9 cellular contexts compared by ENCODE assay signal in genomic region chr6:33772114-33772830, GRCh38. TPM values are rescaled to one million over a fixed set of nuclear protein-coding genes. Genes with fewer than 3 reads are reported as not detected.
DNase-seq lines count a peak whose midpoint lies in the region; ATAC-seq and TF ChIP-seq lines count a peak whose summit lies in the region.
"Had no signal": no experiment of that assay in that cellular context is flagged by ENCODE, and none has a peak within 500 bp of the region (broad histone marks: within the 10 kb centered on the region; RNA-seq: fewer than 3 reads in every experiment).

No MANE protein-coding gene starts in this region.

- TF ChIP-seq POLR2A in Peyer's patch (IDR thresholded peaks at IDR 0.05) (no peak), esophagus muscularis mucosa (IDR thresholded peaks at IDR 0.05; ENCODE audit: low read depth) (no peak), ovary (IDR thresholded peaks at IDR 0.05) (no peak)

- TF ChIP-seq CTCF in CD14-positive monocyte (IDR thresholded peaks at IDR 0.05) (no peak), Peyer's patch (IDR thresholded peaks at IDR 0.05) (no peak), esophagus muscularis mucosa (IDR thresholded peaks at IDR 0.05) (no peak), ovary (IDR thresholded peaks at IDR 0.05) (no peak)

- peaks cover 9% of the 10 kb centered on the region for H3K4me1 Mint-ChIP-seq in CD14-positive monocyte

- H3K9me3 Mint-ChIP-seq in CD14-positive monocyte, result no peaks in the 10 kb centered on the region

- peaks cover 0 to 52% (median 3%) of the 10 kb centered on the region in 3 donors for H3K36me3 ChIP-seq in Peyer's patch
- peaks cover 45 to 54% (median 54%) of the 10 kb centered on the region in 4 donors for H3K36me3 ChIP-seq in esophagus muscularis mucosa
- H3K36me3 ChIP-seq in ovary, result no peaks in the 10 kb centered on the region

- H3K4me1 ChIP-seq in Peyer's patch (peaks cover 0 to 31% (median 0%) of the 10 kb centered on the region in 4 donors), esophagus muscularis mucosa (peaks cover 23 to 45% (median 43%) of the 10 kb centered on the region in 4 donors), ovary (ENCODE audit: insufficient read depth) (peaks cover 16% of the 10 kb centered on the region)

- TF ChIP-seq EP300 in esophagus muscularis mucosa (IDR thresholded peaks at IDR 0.05), result no peak
- TF ChIP-seq EP300 in ovary (IDR thresholded peaks at IDR 0.05), result no peak

- WGBS in esophagus muscularis mucosa, result 77% methylated on average over 9 of the region's 24 CpGs
- WGBS in ovary, 3 donors, result 48 to 67% (median 66%) methylated on average over 22 to 24 of the region's 24 CpGs

- no peak for ATAC-seq in GM21381 (IDR thresholded peaks at IDR 0.05; ENCODE audit: unreplicated experiment)

- no peak overlapping the region for H3K4me3 Mint-ChIP-seq in CD14-positive monocyte

- DNase-seq in CD14-positive monocyte (ENCODE audit: low spot score) (no peak), Peyer's patch (peak in 2 of 3 donors; percentile 58 to 63), esophagus muscularis mucosa (ENCODE audit: extremely low spot score) (no peak), ovary (peak in 2 of 5 donors; percentile 43 to 46), kidney tubule cell (ENCODE audit: low spot score) (no peak), midbrain (lab: John Stamatoyannopoulos, UW) (no peak)
- DNase-seq in stimulated activated CD8-positive, alpha-beta memory T cell treated with anti-CD3 and anti-CD28 coated beads, Interleukin-4, amount 100 ng/mL, for 48 hours, result no peak

- H3K9me3 ChIP-seq in Peyer's patch, result no peaks in the 10 kb centered on the region
- peaks cover 0 to 1% (median 0%) of the 10 kb centered on the region in 4 donors for H3K9me3 ChIP-seq in esophagus muscularis mucosa
- no peaks in the 10 kb centered on the region for H3K9me3 ChIP-seq in ovary

- intact Hi-C loops in CD14-positive monocyte (cut with micrococcal nuclease), result loop anchor here in 1 of 2 donors (10.0 kb wide), 1 partner anchor 383 kb away; no protein-coding TSS in a partner anchor
- intact Hi-C loops in esophagus muscularis mucosa (cut with DNase I), result loop anchor here (5.0 kb wide), 1 partner anchor 255 kb away; no protein-coding TSS in a partner anchor
- intact Hi-C loops in ovary (cut with DNase I), result loop anchor here in 2 of 4 donors (1.0 to 10.0 kb wide), 2 partner anchors 29 to 383 kb away; no protein-coding TSS in a partner anchor

- no peak overlapping the region for H3K4me3 ChIP-seq in Peyer's patch
- peak overlapping the region in 3 of 4 donors; percentile 23 to 32 (median 26) for H3K4me3 ChIP-seq in esophagus muscularis mucosa
- H3K4me3 ChIP-seq in ovary, result no peak overlapping the region

- peak overlapping the region in 4 of 7 donors; percentile 8 to 58 (median 19) for H3K27ac Mint-ChIP-seq in CD14-positive monocyte

- no peaks in the 10 kb centered on the region for H3K27me3 ChIP-seq in Peyer's patch
- H3K27me3 ChIP-seq in esophagus muscularis mucosa, result peaks cover 0 to 6% (median 0%) of the 10 kb centered on the region in 4 donors
- H3K27me3 ChIP-seq in ovary, result no peaks in the 10 kb centered on the region

- peaks cover 3 to 19% (median 11%) of the 10 kb centered on the region in 3 donors for H3K27me3 Mint-ChIP-seq in CD14-positive monocyte (ENCODE audit: low read depth in 3 of 3)

- H3K36me3 Mint-ChIP-seq in CD14-positive monocyte, result peaks cover 51 to 55% of the 10 kb centered on the region in 2 donors

- H3K27ac ChIP-seq in Peyer's patch (peak overlapping the region in 3 of 4 donors; percentile 46 to 66 (median 60)), esophagus muscularis mucosa (replicated peaks in 1 of 4) (peak overlapping the region; percentile 64 to 84 (median 72)), ovary (peak overlapping the region; percentile 52 to 76)

RNA-seq across cellular contexts. Expression of gene LEMD2, which starts 16.7 kb away (rescaled TPM):
- polyA plus RNA-seq in CD14-positive monocyte (10 to 100 TPM; 11.4 to 13.8 TPM), ovary (10 to 100 TPM; 41.7 to 59.2 TPM)
- total RNA-seq in Peyer's patch (10 to 100 TPM; 53.8 to 85.3 (median 75.8) TPM), esophagus muscularis mucosa (10 to 100 TPM; 36.4 to 65.3 (median 55.4) TPM), ovary (10 to 100 TPM; 43.6 to 66.8 (median 56.7) TPM)

RNA-seq across cellular contexts. Expression of gene IP6K3, which starts 25.6 kb away (rescaled TPM):
- polyA plus RNA-seq in CD14-positive monocyte (not detected), ovary (under 1 TPM; 0.11 to 0.22 TPM)
- total RNA-seq in Peyer's patch (1 to 10 TPM in 3 of 4 donors, under 1 TPM in 1; 0.88 to 5.8 (median 1.6) TPM), esophagus muscularis mucosa (1 to 10 TPM; 1.2 to 2.8 (median 1.7) TPM), ovary (1 to 10 TPM in 1 of 7 donors, under 1 TPM in 4, not detected in 2; 0.24 to 1.1 (median 0.43) TPM)
- total RNA-seq: lung microvascular endothelial cell had no signal

RNA-seq across cellular contexts. Expression of gene MLN, which starts 31.5 kb away (rescaled TPM):
- not detected for polyA plus RNA-seq in CD14-positive monocyte
- total RNA-seq in Peyer's patch, result not detected
- not detected for total RNA-seq in esophagus muscularis mucosa
- total RNA-seq in ovary, result not detected
- polyA plus RNA-seq in ovary, result not detected
- total RNA-seq: lung microvascular endothelial cell had no signal

Comparison
In these comparisons a context has a peak if more than half of its experiments do, and no peak if none do; other contexts are left out.
1. DNase-seq: peak in Peyer's patch (2 of 3); none in CD14-positive monocyte (single experiment), esophagus muscularis mucosa (single experiment), kidney tubule cell (single experiment), midbrain (single experiment) and stimulated activated CD8-positive, alpha-beta memory T cell treated with anti-CD3 and anti-CD28 coated beads, Interleukin-4, amount 100 ng/mL, for 48 hours (single experiment).
2. H3K4me3 ChIP-seq: peak in esophagus muscularis mucosa (3 of 4); none in Peyer's patch (0 of 4) and ovary (single experiment).
3. Peak in every context shown above with its lines, with median percentiles within 50 percentile points of each other: H3K27ac ChIP-seq.